ENCODE assay signal across 20 cellular contexts in the genomic region with DNA sequence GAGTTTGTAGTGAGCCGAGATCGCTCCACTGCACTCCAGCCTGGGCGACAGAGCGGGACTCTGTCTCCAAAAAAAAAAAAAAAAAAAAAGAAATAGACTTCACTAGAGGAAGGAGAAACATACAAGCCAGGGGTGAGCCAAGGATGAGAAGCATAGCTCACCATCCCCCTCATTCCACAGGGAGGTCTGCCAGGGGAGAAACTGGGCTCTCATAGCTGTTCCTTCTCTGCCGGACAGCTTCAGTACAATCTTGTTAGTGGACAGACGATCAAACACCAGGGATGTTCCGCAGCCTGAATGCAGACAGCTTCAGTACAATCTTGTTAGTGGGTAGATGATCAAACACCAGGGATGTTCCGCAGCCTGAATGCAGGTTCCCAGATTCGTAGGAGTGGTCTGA.
"Had no signal": no experiment of that assay in that cellular context is flagged by ENCODE, and none has a peak within 500 bp of the region (broad histone marks: within the 10 kb centered on the region; RNA-seq: fewer than 3 reads in every experiment).

No MANE protein-coding gene starts in this region.

- ATAC-seq: left ventricle myocardium superior, upper lobe of right lung had no signal

- H3K36me3 Mint-ChIP-seq: activated naive CD4-positive, alpha-beta T cell treated with anti-CD3 and anti-CD28 coated beads, Interleukin-2, amount 50 U/mL, for 24 hours; naive B cell; stimulated activated naive B cell treated with anti-CD40 and anti-IgM and Interleukin-4, amounts not matched to agents 10 μg/mL and 1 μg/mL and 100 μg/mL, for 72 hours had no signal

- H3K4me3 ChIP-seq: ascending aorta had no signal

- H3K27ac ChIP-seq: ascending aorta, breast epithelium, upper lobe of right lung, VCaP had no signal

- H3K4me1 ChIP-seq: ascending aorta, breast epithelium, pancreas had no signal

- H3K27ac Mint-ChIP-seq: activated naive CD4-positive, alpha-beta T cell treated with anti-CD3 and anti-CD28 coated beads, Interleukin-2, amount 50 U/mL, for 24 hours; activated T-cell treated with anti-CD3 and anti-CD28 coated beads, Interleukin-2, amount 50 U/mL, for 72 hours; stimulated activated naive B cell treated with anti-CD40 and anti-IgM and Interleukin-4, amounts not matched to agents 10 μg/mL and 1 μg/mL and 100 μg/mL, for 72 hours had no signal

- H3K9me3 Mint-ChIP-seq: activated naive CD4-positive, alpha-beta T cell treated with anti-CD3 and anti-CD28 coated beads, Interleukin-2, amount 50 U/mL, for 24 hours; activated T-cell treated with anti-CD3 and anti-CD28 coated beads, Interleukin-2, amount 50 U/mL, for 72 hours had no signal

- H3K27me3 ChIP-seq: ascending aorta, breast epithelium, pancreas, sigmoid colon, upper lobe of right lung had no signal

- H3K9me3 ChIP-seq: ascending aorta, breast epithelium, pancreas, sigmoid colon, upper lobe of right lung had no signal

- H3K27me3 Mint-ChIP-seq: activated naive CD4-positive, alpha-beta T cell treated with anti-CD3 and anti-CD28 coated beads, Interleukin-2, amount 50 U/mL, for 24 hours had no signal

- DNase-seq: activated CD4-positive, alpha-beta T cell treated with anti-CD3 and anti-CD28 coated beads for 1 hour; activated CD8-positive, alpha-beta memory T cell treated with anti-CD3 and anti-CD28 coated beads for 24 hours; activated CD8-positive, alpha-beta memory T cell treated with anti-CD3 and anti-CD28 coated beads, Interleukin-2, amount 50 U/mL, for 48 hours; activated effector memory CD4-positive, alpha-beta T cell treated with anti-CD3 and anti-CD28 coated beads, Interleukin-2, amount 50 U/mL, for 16 hours; activated T-cell treated with anti-CD3 and anti-CD28 coated beads, Interleukin-2, amount 50 U/mL, for 72 hours; cerebellar nuclear complex; cortex of kidney; immature natural killer cell; kidney glomerular epithelial cell; left ventricle myocardium superior; naive B cell; pancreas; sigmoid colon; stimulated activated naive B cell treated with anti-CD40 and anti-IgM and Interleukin-4, amounts not matched to agents 10 μg/mL and 1 μg/mL and 100 μg/mL, for 72 hours; T-helper 1 cell; upper lobe of right lung had no signal

- H3K36me3 ChIP-seq: ascending aorta, breast epithelium, pancreas, sigmoid colon, upper lobe of right lung had no signal
